Comparison of ENCODE assay signal across 1 cellular context in genomic region chr6:149717588-149718458, GRCh38.
TF ChIP-seq lines count a peak whose summit lies in the region.

Gene LATS1, minus strand, starts transcription at chr6:149718101. Its CDS starts 15,975 bp downstream, at chr6:149702126.

TF ChIP-seq in HepG2, 621 proteins besides CTCF, POLR2A, EP300 and RAD21 (continued from another document):
- TF ChIP-seq ATAD3A (CRISPR knock-in tag; IDR thresholded peaks at IDR 0.05) (no peak), STAT5B (CRISPR knock-in tag; IDR thresholded peaks at IDR 0.05) (peak; percentile 55), SOX13 (IDR thresholded peaks at IDR 0.05) (no peak; the same call in 1 of the 2 replicates), SOX13 (CRISPR knock-in tag; conservative IDR thresholded peaks at IDR 0.05 in 1 of 2, IDR thresholded peaks at IDR 0.05 in 1 of 2) (peak in 1 of 2 experiments; percentile 44; a peak in 2 of 4 replicates), ETV5 (CRISPR knock-in tag; IDR thresholded peaks at IDR 0.05; ENCODE audit: borderline replicate concordance) (peak; percentile 81), SALL1 (CRISPR knock-in tag; IDR thresholded peaks at IDR 0.05) (peak; percentile 90), ELK4 (CRISPR knock-in tag; IDR thresholded peaks at IDR 0.05; ENCODE audit: borderline replicate concordance) (no peak), ZNF747 (CRISPR knock-in tag; IDR thresholded peaks at IDR 0.05; ENCODE audit: borderline replicate concordance) (peak; percentile 93), RELA (CRISPR knock-in tag; IDR thresholded peaks at IDR 0.05) (no peak), HNF4G (IDR thresholded peaks at IDR 0.05; ENCODE audit: borderline replicate concordance, low read depth, low read length) (no peak), HNF4G (CRISPR knock-in tag; IDR thresholded peaks at IDR 0.05; ENCODE audit: borderline replicate concordance, low read depth) (peak; percentile 56; the same call in 1 of the 2 replicates), ZNF441 (CRISPR knock-in tag; IDR thresholded peaks at IDR 0.05; ENCODE audit: borderline replicate concordance) (peak; percentile 77; the same call in 1 of the 2 replicates), RORA (CRISPR knock-in tag; IDR thresholded peaks at IDR 0.05) (no peak), NFIC (IDR thresholded peaks at IDR 0.05; ENCODE audit: low read length) (no peak; the same call in 1 of the 2 replicates), JUNB (CRISPR knock-in tag; IDR thresholded peaks at IDR 0.05; ENCODE audit: borderline replicate concordance) (no peak), ZNF891 (CRISPR knock-in tag; IDR thresholded peaks at IDR 0.05) (peak; percentile 94), CCAR2 (optimal IDR thresholded peaks at IDR 0.05; ENCODE audit: low read depth, low read length) (no peak), MAFF (IDR thresholded peaks at IDR 0.05; ENCODE audit: low read depth, low read length) (no peak), ZNF263 (CRISPR knock-in tag; IDR thresholded peaks at IDR 0.05) (0 out of 2 replicates have a peak, but pooled peaks have one; percentile 13), ZNF749 (CRISPR knock-in tag; IDR thresholded peaks at IDR 0.05; ENCODE audit: borderline replicate concordance) (peak; percentile 63), SP4 (CRISPR knock-in tag; IDR thresholded peaks at IDR 0.05) (peak; percentile 89), HMG20B (CRISPR knock-in tag; conservative IDR thresholded peaks at IDR 0.05) (no peak; the same call in 1 of the 2 replicates), ZNF30 (CRISPR knock-in tag; IDR thresholded peaks at IDR 0.05) (no peak; the same call in 1 of the 2 replicates), ZNF746 (CRISPR knock-in tag; IDR thresholded peaks at IDR 0.05) (peak; percentile 35; the same call in 1 of the 2 replicates), JUN (CRISPR knock-in tag; IDR thresholded peaks at IDR 0.05) (peak; percentile 66; the same call in 1 of the 2 replicates), ZMAT3 (CRISPR knock-in tag; conservative IDR thresholded peaks at IDR 0.05) (peak; percentile 93), NFYB (CRISPR knock-in tag; IDR thresholded peaks at IDR 0.05) (peak; percentile 24), ZNF33A (CRISPR knock-in tag; IDR thresholded peaks at IDR 0.05; ENCODE audit: borderline replicate concordance) (0 out of 2 replicates have a peak, but pooled peaks have one; percentile 73), PRPF4 (IDR thresholded peaks at IDR 0.05; ENCODE audit: low read depth, low read length, poor library complexity, severe bottlenecking) (no peak), TAF15 (IDR thresholded peaks at IDR 0.05; ENCODE audit: low read depth, low read length, poor library complexity, severe bottlenecking) (no peak), SCMH1 (CRISPR knock-in tag; IDR thresholded peaks at IDR 0.05; ENCODE audit: borderline replicate concordance) (no peak), KDM1A (CRISPR knock-in tag; IDR thresholded peaks at IDR 0.05) (0 out of 2 replicates have a peak, but pooled peaks have one; percentile 9), MIER2 (CRISPR knock-in tag; IDR thresholded peaks at IDR 0.05) (0 out of 2 replicates have a peak, but pooled peaks have one; percentile 44), ZNF317 (CRISPR knock-in tag; IDR thresholded peaks at IDR 0.05) (peak; percentile 78; the same call in 1 of the 2 replicates), ZBTB20 (CRISPR knock-in tag; IDR thresholded peaks at IDR 0.05; ENCODE audit: borderline replicate concordance, low read depth) (peak; percentile 91), RFXAP (CRISPR knock-in tag; IDR thresholded peaks at IDR 0.05; ENCODE audit: borderline replicate concordance) (no peak), RNF2 (conservative IDR thresholded peaks at IDR 0.05; ENCODE audit: low read depth) (peak; percentile 83; the same call in 1 of the 2 replicates), ZSCAN29 (CRISPR knock-in tag; conservative IDR thresholded peaks at IDR 0.05) (0 out of 2 replicates have a peak, but pooled peaks have one; percentile 28), GABPA (IDR thresholded peaks at IDR 0.05; ENCODE audit: low read depth, low read length) (peak; percentile 82), GABPA (CRISPR knock-in tag; IDR thresholded peaks at IDR 0.05; ENCODE audit: low read depth) (peak; percentile 87), MTA3 (CRISPR knock-in tag; IDR thresholded peaks at IDR 0.05) (0 out of 2 replicates have a peak, but pooled peaks have one; percentile 83), TBP (CRISPR knock-in tag; IDR thresholded peaks at IDR 0.05) (no peak; the same call in 1 of the 2 replicates), SP2 (CRISPR knock-in tag; IDR thresholded peaks at IDR 0.05) (peak; percentile 38), MLLT10 (CRISPR knock-in tag; IDR thresholded peaks at IDR 0.05) (0 out of 2 replicates have a peak, but pooled peaks have one; percentile 17), ZBTB33 (CRISPR knock-in tag; IDR thresholded peaks at IDR 0.05) (peak; percentile 63), ZEB1 (IDR thresholded peaks at IDR 0.05; ENCODE audit: insufficient replicate concordance, low read depth) (no peak), ZNF546 (CRISPR knock-in tag; conservative IDR thresholded peaks at IDR 0.05) (peak; percentile 87), LCORL (IDR thresholded peaks at IDR 0.05) (no peak), LCORL (CRISPR knock-in tag; IDR thresholded peaks at IDR 0.05) (peak; percentile 91), AGO2 (optimal IDR thresholded peaks at IDR 0.05; ENCODE audit: low read depth, low read length) (peak; percentile 98), ZNF704 (CRISPR knock-in tag; IDR thresholded peaks at IDR 0.05; ENCODE audit: borderline replicate concordance) (peak; percentile 96), KAT2B (IDR thresholded peaks at IDR 0.05; ENCODE audit: borderline replicate concordance, low read depth, low read length) (no peak), ZNF792 (CRISPR knock-in tag; IDR thresholded peaks at IDR 0.05) (peak; percentile 76), SATB2 (CRISPR knock-in tag; IDR thresholded peaks at IDR 0.05) (0 out of 2 replicates have a peak, but pooled peaks have one; percentile 65), KAT7 (CRISPR knock-in tag; IDR thresholded peaks at IDR 0.05; ENCODE audit: borderline replicate concordance) (peak; percentile 99), MEF2D (CRISPR knock-in tag; IDR thresholded peaks at IDR 0.05) (peak; percentile 84; the same call in 1 of the 2 replicates), HNRNPK (IDR thresholded peaks at IDR 0.05; ENCODE audit: low read depth, low read length, poor library complexity, severe bottlenecking) (peak; percentile 93), ZNF777 (CRISPR knock-in tag; IDR thresholded peaks at IDR 0.05) (peak; percentile 19; the same call in 1 of the 2 replicates), ZNF605 (CRISPR knock-in tag; IDR thresholded peaks at IDR 0.05) (peak; percentile 99), ZNF367 (CRISPR knock-in tag; IDR thresholded peaks at IDR 0.05; ENCODE audit: borderline replicate concordance) (no peak)
- TF ChIP-seq, protein P1, sequence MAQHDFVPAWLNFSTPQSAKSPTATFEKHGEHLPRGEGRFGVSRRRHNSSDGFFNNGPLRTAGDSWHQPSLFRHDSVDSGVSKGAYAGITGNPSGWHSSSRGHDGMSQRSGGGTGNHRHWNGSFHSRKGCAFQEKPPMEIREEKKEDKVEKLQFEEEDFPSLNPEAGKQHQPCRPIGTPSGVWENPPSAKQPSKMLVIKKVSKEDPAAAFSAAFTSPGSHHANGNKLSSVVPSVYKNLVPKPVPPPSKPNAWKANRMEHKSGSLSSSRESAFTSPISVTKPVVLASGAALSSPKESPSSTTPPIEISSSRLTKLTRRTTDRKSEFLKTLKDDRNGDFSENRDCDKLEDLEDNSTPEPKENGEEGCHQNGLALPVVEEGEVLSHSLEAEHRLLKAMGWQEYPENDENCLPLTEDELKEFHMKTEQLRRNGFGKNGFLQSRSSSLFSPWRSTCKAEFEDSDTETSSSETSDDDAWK (CRISPR knock-in tag; IDR thresholded peaks at IDR 0.05) = no peak
- TF ChIP-seq, protein P2, sequence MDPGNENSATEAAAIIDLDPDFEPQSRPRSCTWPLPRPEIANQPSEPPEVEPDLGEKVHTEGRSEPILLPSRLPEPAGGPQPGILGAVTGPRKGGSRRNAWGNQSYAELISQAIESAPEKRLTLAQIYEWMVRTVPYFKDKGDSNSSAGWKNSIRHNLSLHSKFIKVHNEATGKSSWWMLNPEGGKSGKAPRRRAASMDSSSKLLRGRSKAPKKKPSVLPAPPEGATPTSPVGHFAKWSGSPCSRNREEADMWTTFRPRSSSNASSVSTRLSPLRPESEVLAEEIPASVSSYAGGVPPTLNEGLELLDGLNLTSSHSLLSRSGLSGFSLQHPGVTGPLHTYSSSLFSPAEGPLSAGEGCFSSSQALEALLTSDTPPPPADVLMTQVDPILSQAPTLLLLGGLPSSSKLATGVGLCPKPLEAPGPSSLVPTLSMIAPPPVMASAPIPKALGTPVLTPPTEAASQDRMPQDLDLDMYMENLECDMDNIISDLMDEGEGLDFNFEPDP (CRISPR knock-in tag; conservative IDR thresholded peaks at IDR 0.05) = peak; percentile 97
- TF ChIP-seq, protein P3, sequence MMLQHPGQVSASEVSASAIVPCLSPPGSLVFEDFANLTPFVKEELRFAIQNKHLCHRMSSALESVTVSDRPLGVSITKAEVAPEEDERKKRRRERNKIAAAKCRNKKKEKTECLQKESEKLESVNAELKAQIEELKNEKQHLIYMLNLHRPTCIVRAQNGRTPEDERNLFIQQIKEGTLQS (CRISPR knock-in tag; IDR thresholded peaks at IDR 0.05) = peak; percentile 10; the same call in 1 of the 2 replicates
- TF ChIP-seq, protein P4, sequence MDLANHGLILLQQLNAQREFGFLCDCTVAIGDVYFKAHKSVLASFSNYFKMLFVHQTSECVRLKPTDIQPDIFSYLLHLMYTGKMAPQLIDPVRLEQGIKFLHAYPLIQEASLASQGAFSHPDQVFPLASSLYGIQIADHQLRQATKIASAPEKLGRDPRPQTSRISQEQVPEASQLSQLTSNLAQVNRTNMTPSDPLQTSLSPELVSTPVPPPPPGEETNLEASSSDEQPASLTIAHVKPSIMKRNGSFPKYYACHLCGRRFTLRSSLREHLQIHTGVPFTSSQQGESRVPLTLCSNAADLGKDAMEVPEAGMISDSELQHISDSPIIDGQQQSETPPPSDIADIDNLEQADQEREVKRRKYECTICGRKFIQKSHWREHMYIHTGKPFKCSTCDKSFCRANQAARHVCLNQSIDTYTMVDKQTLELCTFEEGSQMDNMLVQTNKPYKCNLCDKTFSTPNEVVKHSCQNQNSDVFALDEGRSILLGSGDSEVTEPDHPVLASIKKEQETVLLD (CRISPR knock-in tag; IDR thresholded peaks at IDR 0.05; ENCODE audit: low read depth) = peak; percentile 92
